Comparison of ENCODE assay signal across 23 cellular contexts in genomic region chr10:48410503-48410902, GRCh38.
"Had no signal": no experiment of that assay in that cellular context is flagged by ENCODE, and none has a peak within 500 bp of the region (broad histone marks: within the 10 kb centered on the region; RNA-seq: fewer than 3 reads in every experiment).

No MANE protein-coding gene starts in this region.

- H3K36me3 ChIP-seq: ovary, uterus had no signal

- DNase-seq: hypothalamus; islet precursor cell; left ventricle myocardium inferior; mesendoderm; naive B cell; ovary; stimulated activated CD4-positive, alpha-beta T cell treated with anti-CD3 and anti-CD28 coated beads, Interleukin-12 subunit alpha, Interleukin-12 subunit beta, amount 100 ng/mL, for 4 hours; stimulated activated CD4-positive, alpha-beta T cell treated with anti-CD3 and anti-CD28 coated beads, Interleukin-15, amount 100 ng/mL, for 24 hours; stimulated activated CD4-positive, alpha-beta T cell treated with anti-CD3 and anti-CD28 coated beads, Interleukin-2, amount 100 ng/mL, for 24 hours; stimulated activated CD4-positive, alpha-beta T cell treated with anti-CD3 and anti-CD28 coated beads, Interleukin-4, amount 100 ng/mL, for 1 hour; stimulated activated naive B cell treated with anti-CD40 and anti-IgM and Interleukin-4, amounts not matched to agents 10 μg/mL and 1 μg/mL and 100 μg/mL, for 72 hours; stimulated activated naive CD8-positive, alpha-beta T cell treated with anti-CD3 and anti-CD28 coated beads, Interleukin-15, Interleukin-2, amounts not matched to agents 100 U/mL and 50 U/mL, for 24 hours; stomach; testis; thyroid gland; transverse colon; upper lobe of right lung; uterus had no signal

- H3K4me3 ChIP-seq: left ventricle myocardium inferior, lung, ovary, right atrium auricular region, skin epidermis, stomach, testis, thyroid gland, transverse colon, upper lobe of right lung, uterus had no signal

- ATAC-seq: natural killer cell treated with Interleukin-12 subunit alpha and Interleukin-12 subunit beta and Interleukin-15 and Interleukin-18, amount 100 ng/mL, for 72 hours; sciatic nerve; stimulated activated naive B cell treated with anti-CD40 and anti-IgM and Interleukin-4, amounts not matched to agents 10 μg/mL and 1 μg/mL and 100 μg/mL, for 72 hours; stimulated activated naive CD8-positive, alpha-beta T cell treated with anti-CD3 and anti-CD28 coated beads, Interleukin-15, Interleukin-2, amounts not matched to agents 100 U/mL and 50 U/mL, for 24 hours; upper lobe of right lung had no signal

- H3K27ac ChIP-seq: left ventricle myocardium inferior, ovary, right atrium auricular region, skin epidermis, stomach, testis, thyroid gland, transverse colon, upper lobe of right lung, uterus had no signal

- H3K4me1 ChIP-seq: stomach, testis, transverse colon, upper lobe of right lung, uterus had no signal

- H3K27me3 ChIP-seq: ovary, right atrium auricular region, stomach, testis, thyroid gland, transverse colon, upper lobe of right lung, uterus had no signal

- H3K9me3 ChIP-seq: ovary, testis, thyroid gland had no signal
